Comparison of ENCODE assay signal across 1 cellular context in genomic region chr14:31025335-31026075, GRCh38.
TF ChIP-seq lines count a peak whose summit lies in the region.

Gene AP4S1 (plus strand): TSS chr14:31025649. CDS start chr14:31066197, 40,548 bp downstream.

TF ChIP-seq in HepG2, 621 proteins besides CTCF, POLR2A, EP300 and RAD21 (continued from another document and continues in another):
- peak; percentile 19; the same call in 1 of the 2 replicates for TF ChIP-seq TFDP2 (CRISPR knock-in tag; IDR thresholded peaks at IDR 0.05)
- peak; percentile 95 for TF ChIP-seq ZNF225 (CRISPR knock-in tag; IDR thresholded peaks at IDR 0.05)
- peak; percentile 78 for TF ChIP-seq ZNF543 (CRISPR knock-in tag; IDR thresholded peaks at IDR 0.05)
- TF ChIP-seq FOXP4 (CRISPR knock-in tag; IDR thresholded peaks at IDR 0.05), result no peak
- TF ChIP-seq, protein P1, sequence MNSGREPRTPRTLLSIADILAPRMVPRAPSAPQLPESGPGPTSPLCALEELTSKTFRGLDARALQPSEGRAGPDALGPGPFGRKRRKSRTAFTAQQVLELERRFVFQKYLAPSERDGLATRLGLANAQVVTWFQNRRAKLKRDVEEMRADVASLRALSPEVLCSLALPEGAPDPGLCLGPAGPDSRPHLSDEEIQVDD (CRISPR knock-in tag; IDR thresholded peaks at IDR 0.05; ENCODE audit: borderline replicate concordance), result no peak
- TF ChIP-seq ZKSCAN8 (CRISPR knock-in tag; IDR thresholded peaks at IDR 0.05; ENCODE audit: borderline replicate concordance), result peak; percentile 60; the same call in 1 of the 2 replicates
- TF ChIP-seq ZKSCAN1 (IDR thresholded peaks at IDR 0.05; ENCODE audit: low read length), result peak; percentile 5; the same call in 1 of the 2 replicates
- peak; percentile 71 for TF ChIP-seq GABPB1 (CRISPR knock-in tag; IDR thresholded peaks at IDR 0.05)
- TF ChIP-seq ELF4 (CRISPR knock-in tag; IDR thresholded peaks at IDR 0.05; ENCODE audit: borderline replicate concordance), result peak; percentile 2; the same call in 1 of the 2 replicates
- no peak for TF ChIP-seq FOXK2 (IDR thresholded peaks at IDR 0.05)
- TF ChIP-seq, protein P2, sequence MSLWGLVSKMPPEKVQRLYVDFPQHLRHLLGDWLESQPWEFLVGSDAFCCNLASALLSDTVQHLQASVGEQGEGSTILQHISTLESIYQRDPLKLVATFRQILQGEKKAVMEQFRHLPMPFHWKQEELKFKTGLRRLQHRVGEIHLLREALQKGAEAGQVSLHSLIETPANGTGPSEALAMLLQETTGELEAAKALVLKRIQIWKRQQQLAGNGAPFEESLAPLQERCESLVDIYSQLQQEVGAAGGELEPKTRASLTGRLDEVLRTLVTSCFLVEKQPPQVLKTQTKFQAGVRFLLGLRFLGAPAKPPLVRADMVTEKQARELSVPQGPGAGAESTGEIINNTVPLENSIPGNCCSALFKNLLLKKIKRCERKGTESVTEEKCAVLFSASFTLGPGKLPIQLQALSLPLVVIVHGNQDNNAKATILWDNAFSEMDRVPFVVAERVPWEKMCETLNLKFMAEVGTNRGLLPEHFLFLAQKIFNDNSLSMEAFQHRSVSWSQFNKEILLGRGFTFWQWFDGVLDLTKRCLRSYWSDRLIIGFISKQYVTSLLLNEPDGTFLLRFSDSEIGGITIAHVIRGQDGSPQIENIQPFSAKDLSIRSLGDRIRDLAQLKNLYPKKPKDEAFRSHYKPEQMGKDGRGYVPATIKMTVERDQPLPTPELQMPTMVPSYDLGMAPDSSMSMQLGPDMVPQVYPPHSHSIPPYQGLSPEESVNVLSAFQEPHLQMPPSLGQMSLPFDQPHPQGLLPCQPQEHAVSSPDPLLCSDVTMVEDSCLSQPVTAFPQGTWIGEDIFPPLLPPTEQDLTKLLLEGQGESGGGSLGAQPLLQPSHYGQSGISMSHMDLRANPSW (CRISPR knock-in tag; IDR thresholded peaks at IDR 0.05; ENCODE audit: borderline replicate concordance), result no peak
- TF ChIP-seq CREBL2 (CRISPR knock-in tag; IDR thresholded peaks at IDR 0.05; ENCODE audit: borderline replicate concordance), result peak; percentile 82
- TF ChIP-seq HOXA5 (CRISPR knock-in tag; IDR thresholded peaks at IDR 0.05), result peak; percentile 58
- no peak for TF ChIP-seq ZNF503 (CRISPR knock-in tag; IDR thresholded peaks at IDR 0.05)
- TF ChIP-seq ATF4 (CRISPR knock-in tag; IDR thresholded peaks at IDR 0.05), result no peak
- TF ChIP-seq SNAI1 (CRISPR knock-in tag; IDR thresholded peaks at IDR 0.05; ENCODE audit: borderline replicate concordance), result 0 out of 2 replicates have a peak, but pooled peaks have one; percentile 68
- no peak for TF ChIP-seq TOE1 (CRISPR knock-in tag; IDR thresholded peaks at IDR 0.05)
- TF ChIP-seq, protein P3, sequence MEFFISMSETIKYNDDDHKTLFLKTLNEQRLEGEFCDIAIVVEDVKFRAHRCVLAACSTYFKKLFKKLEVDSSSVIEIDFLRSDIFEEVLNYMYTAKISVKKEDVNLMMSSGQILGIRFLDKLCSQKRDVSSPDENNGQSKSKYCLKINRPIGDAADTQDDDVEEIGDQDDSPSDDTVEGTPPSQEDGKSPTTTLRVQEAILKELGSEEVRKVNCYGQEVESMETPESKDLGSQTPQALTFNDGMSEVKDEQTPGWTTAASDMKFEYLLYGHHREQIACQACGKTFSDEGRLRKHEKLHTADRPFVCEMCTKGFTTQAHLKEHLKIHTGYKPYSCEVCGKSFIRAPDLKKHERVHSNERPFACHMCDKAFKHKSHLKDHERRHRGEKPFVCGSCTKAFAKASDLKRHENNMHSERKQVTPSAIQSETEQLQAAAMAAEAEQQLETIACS (CRISPR knock-in tag; IDR thresholded peaks at IDR 0.05), result no peak
- no peak for TF ChIP-seq ATAD3A (CRISPR knock-in tag; IDR thresholded peaks at IDR 0.05)
- no peak for TF ChIP-seq SP1 (IDR thresholded peaks at IDR 0.05)
- no peak; the same call in 1 of the 2 replicates for TF ChIP-seq SP1 (CRISPR knock-in tag; IDR thresholded peaks at IDR 0.05)
- TF ChIP-seq HNRNPL (IDR thresholded peaks at IDR 0.05; ENCODE audit: low read depth, low read length), result no peak
- TF ChIP-seq ZNF326 (CRISPR knock-in tag; IDR thresholded peaks at IDR 0.05; ENCODE audit: borderline replicate concordance), result peak; percentile 13; the same call in 1 of the 2 replicates
- peak; percentile 93 to 94 for TF ChIP-seq HMGXB4 (CRISPR knock-in tag; IDR thresholded peaks at IDR 0.05; ENCODE audit: borderline replicate concordance in 1 of 2, low read depth in 1 of 2)
- TF ChIP-seq THAP9 (CRISPR knock-in tag; IDR thresholded peaks at IDR 0.05; ENCODE audit: borderline replicate concordance), result peak; percentile 91
- no peak for TF ChIP-seq RERE (CRISPR knock-in tag; IDR thresholded peaks at IDR 0.05; ENCODE audit: low read depth)
- peak; percentile 47; the same call in 1 of the 2 replicates for TF ChIP-seq PPARG (CRISPR knock-in tag; conservative IDR thresholded peaks at IDR 0.05)
- peak; percentile 89 for TF ChIP-seq ZNF883 (CRISPR knock-in tag; IDR thresholded peaks at IDR 0.05; ENCODE audit: not compliant biosample characterization)
- peak; percentile 97 for TF ChIP-seq CAMTA2 (CRISPR knock-in tag; IDR thresholded peaks at IDR 0.05; ENCODE audit: borderline replicate concordance)
- TF ChIP-seq, protein P4, sequence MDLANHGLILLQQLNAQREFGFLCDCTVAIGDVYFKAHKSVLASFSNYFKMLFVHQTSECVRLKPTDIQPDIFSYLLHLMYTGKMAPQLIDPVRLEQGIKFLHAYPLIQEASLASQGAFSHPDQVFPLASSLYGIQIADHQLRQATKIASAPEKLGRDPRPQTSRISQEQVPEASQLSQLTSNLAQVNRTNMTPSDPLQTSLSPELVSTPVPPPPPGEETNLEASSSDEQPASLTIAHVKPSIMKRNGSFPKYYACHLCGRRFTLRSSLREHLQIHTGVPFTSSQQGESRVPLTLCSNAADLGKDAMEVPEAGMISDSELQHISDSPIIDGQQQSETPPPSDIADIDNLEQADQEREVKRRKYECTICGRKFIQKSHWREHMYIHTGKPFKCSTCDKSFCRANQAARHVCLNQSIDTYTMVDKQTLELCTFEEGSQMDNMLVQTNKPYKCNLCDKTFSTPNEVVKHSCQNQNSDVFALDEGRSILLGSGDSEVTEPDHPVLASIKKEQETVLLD (CRISPR knock-in tag; IDR thresholded peaks at IDR 0.05; ENCODE audit: low read depth), result no peak
- no peak for TF ChIP-seq ARNT2 (CRISPR knock-in tag; IDR thresholded peaks at IDR 0.05; ENCODE audit: low read depth)
- no peak for TF ChIP-seq KLF15 (CRISPR knock-in tag; IDR thresholded peaks at IDR 0.05; ENCODE audit: borderline replicate concordance)
